ENCODE assay signal across 1 cellular context in the genomic region with DNA sequence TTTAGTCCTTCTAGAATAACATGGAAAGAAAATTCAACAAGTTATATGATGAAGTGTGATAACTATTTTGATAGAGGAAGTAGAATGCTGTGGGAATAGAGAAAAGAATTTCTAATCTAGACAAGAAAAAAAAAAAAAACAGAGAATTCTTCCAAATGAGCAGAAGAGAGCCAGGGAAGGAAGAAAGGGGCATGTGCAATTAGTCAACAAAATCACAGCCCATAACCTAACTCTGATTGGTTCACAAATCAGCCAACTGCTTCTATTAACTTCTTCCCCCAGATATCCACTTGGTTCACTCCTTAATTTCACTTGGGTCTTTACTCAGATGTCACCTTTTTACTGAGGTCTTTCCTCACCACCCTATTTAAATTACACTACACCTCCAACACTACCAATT.
TF ChIP-seq lines count a peak whose summit lies in the region.

No MANE protein-coding gene starts in this region.

TF ChIP-seq in GM12878, 131 proteins besides CTCF, POLR2A, EP300 and RAD21:
- TF ChIP-seq, protein P1, sequence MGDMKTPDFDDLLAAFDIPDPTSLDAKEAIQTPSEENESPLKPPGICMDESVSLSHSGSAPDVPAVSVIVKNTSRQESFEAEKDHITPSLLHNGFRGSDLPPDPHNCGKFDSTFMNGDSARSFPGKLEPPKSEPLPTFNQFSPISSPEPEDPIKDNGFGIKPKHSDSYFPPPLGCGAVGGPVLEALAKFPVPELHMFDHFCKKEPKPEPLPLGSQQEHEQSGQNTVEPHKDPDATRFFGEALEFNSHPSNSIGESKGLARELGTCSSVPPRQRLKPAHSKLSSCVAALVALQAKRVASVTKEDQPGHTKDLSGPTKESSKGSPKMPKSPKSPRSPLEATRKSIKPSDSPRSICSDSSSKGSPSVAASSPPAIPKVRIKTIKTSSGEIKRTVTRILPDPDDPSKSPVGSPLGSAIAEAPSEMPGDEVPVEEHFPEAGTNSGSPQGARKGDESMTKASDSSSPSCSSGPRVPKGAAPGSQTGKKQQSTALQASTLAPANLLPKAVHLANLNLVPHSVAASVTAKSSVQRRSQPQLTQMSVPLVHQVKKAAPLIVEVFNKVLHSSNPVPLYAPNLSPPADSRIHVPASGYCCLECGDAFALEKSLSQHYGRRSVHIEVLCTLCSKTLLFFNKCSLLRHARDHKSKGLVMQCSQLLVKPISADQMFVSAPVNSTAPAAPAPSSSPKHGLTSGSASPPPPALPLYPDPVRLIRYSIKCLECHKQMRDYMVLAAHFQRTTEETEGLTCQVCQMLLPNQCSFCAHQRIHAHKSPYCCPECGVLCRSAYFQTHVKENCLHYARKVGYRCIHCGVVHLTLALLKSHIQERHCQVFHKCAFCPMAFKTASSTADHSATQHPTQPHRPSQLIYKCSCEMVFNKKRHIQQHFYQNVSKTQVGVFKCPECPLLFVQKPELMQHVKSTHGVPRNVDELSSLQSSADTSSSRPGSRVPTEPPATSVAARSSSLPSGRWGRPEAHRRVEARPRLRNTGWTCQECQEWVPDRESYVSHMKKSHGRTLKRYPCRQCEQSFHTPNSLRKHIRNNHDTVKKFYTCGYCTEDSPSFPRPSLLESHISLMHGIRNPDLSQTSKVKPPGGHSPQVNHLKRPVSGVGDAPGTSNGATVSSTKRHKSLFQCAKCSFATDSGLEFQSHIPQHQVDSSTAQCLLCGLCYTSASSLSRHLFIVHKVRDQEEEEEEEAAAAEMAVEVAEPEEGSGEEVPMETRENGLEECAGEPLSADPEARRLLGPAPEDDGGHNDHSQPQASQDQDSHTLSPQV (IDR thresholded peaks at IDR 0.05) = no peak
- TF ChIP-seq TCF7 (IDR thresholded peaks at IDR 0.05; ENCODE audit: borderline replicate concordance) (no peak), MYC (IDR thresholded peaks at IDR 0.05; ENCODE audit: insufficient read depth, insufficient read length, insufficient replicate concordance, low read length, severe bottlenecking) (no peak), ASH2L (IDR thresholded peaks at IDR 0.05; ENCODE audit: borderline replicate concordance, low read depth) (no peak), TBL1XR1 (IDR thresholded peaks at IDR 0.05; ENCODE audit: low read depth, low read length) (no peak)
- TF ChIP-seq, protein P2, sequence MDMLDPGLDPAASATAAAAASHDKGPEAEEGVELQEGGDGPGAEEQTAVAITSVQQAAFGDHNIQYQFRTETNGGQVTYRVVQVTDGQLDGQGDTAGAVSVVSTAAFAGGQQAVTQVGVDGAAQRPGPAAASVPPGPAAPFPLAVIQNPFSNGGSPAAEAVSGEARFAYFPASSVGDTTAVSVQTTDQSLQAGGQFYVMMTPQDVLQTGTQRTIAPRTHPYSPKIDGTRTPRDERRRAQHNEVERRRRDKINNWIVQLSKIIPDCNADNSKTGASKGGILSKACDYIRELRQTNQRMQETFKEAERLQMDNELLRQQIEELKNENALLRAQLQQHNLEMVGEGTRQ (IDR thresholded peaks at IDR 0.05; ENCODE audit: borderline replicate concordance, low read depth, low read length) = no peak
